In genomic region chr3:70000563-70001081, GRCh38 we compare ENCODE assay signal across 19 cellular contexts. TPM values are rescaled to one million over a fixed set of nuclear protein-coding genes. Genes with fewer than 3 reads are reported as not detected.
DNase-seq lines count a peak whose midpoint lies in the region; ATAC-seq and TF ChIP-seq lines count a peak whose summit lies in the region.
"Had no signal": no experiment of that assay in that cellular context is flagged by ENCODE, and none has a peak within 500 bp of the region (broad histone marks: within the 10 kb centered on the region; RNA-seq: fewer than 3 reads in every experiment).

No MANE protein-coding gene starts in this region.

- H3K27me3 Mint-ChIP-seq in activated naive CD4-positive, alpha-beta T cell treated with anti-CD3 and anti-CD28 coated beads, Interleukin-2, amount 10 ng/mL, durations not matched to agents 7 days and 5 days, result no peaks in the 10 kb centered on the region
- H3K27me3 Mint-ChIP-seq in mesothelial cell of epicardium (ENCODE audit: low read depth), result no peaks in the 10 kb centered on the region

- ATAC-seq in sciatic nerve (peak; percentile 88), GM18868 (IDR thresholded peaks at IDR 0.05; ENCODE audit: unreplicated experiment) (no peak), HG02981 (IDR thresholded peaks at IDR 0.05; ENCODE audit: unreplicated experiment) (no peak)
- ATAC-seq: CD8-positive, alpha-beta T cell; gastroesophageal sphincter; left colon; natural killer cell had no signal

- CTCF ChIA-PET in activated naive CD4-positive, alpha-beta T cell treated with anti-CD3 and anti-CD28 coated beads, Interleukin-2, amount 10 ng/mL, durations not matched to agents 7 days and 5 days (lab: Charles Lee), result no interaction called here

- DNase-seq in NCI-H1930 (lab: John Stamatoyannopoulos, UW) (peak; percentile 61 to 74), SK-N-DZ (ENCODE audit: low spot score) (peak; percentile 22), head of caudate nucleus (peak; percentile 42 to 91 (median 78)), sciatic nerve (ENCODE audit: low spot score) (no peak), mesothelial cell of epicardium (ENCODE audit: low spot score in 2 of 2, unreplicated experiment in 2 of 2) (no peak)
- no peak for DNase-seq in activated naive CD4-positive, alpha-beta T cell treated with anti-CD3 and anti-CD28 coated beads, Interleukin-2, amount 10 ng/mL, durations not matched to agents 7 days and 5 days
- DNase-seq: activated CD4-positive, alpha-beta T cell treated with anti-CD3 and anti-CD28 coated beads for 1 hour; CD8-positive, alpha-beta T cell; GF-D8; left colon; natural killer cell; NCI-H1105 treated with DMSO at 0.1 percent for 48 hours; T-helper 1 cell had no signal

- H3K27ac Mint-ChIP-seq in activated naive CD4-positive, alpha-beta T cell treated with anti-CD3 and anti-CD28 coated beads, Interleukin-2, amount 10 ng/mL, durations not matched to agents 7 days and 5 days, result no peak overlapping the region
- H3K27ac Mint-ChIP-seq in mesothelial cell of epicardium, result no peak overlapping the region
- H3K27ac Mint-ChIP-seq: CD8-positive, alpha-beta T cell; natural killer cell had no signal

- no peaks in the 10 kb centered on the region for H3K9me3 Mint-ChIP-seq in activated naive CD4-positive, alpha-beta T cell treated with anti-CD3 and anti-CD28 coated beads, Interleukin-2, amount 10 ng/mL, durations not matched to agents 7 days and 5 days
- H3K9me3 Mint-ChIP-seq in mesothelial cell of epicardium, result peaks cover 3% of the 10 kb centered on the region

- H3K36me3 Mint-ChIP-seq in activated naive CD4-positive, alpha-beta T cell treated with anti-CD3 and anti-CD28 coated beads, Interleukin-2, amount 10 ng/mL, durations not matched to agents 7 days and 5 days, result no peaks in the 10 kb centered on the region
- H3K36me3 Mint-ChIP-seq in mesothelial cell of epicardium, result no peaks in the 10 kb centered on the region
- H3K36me3 Mint-ChIP-seq: CD8-positive, alpha-beta T cell; natural killer cell had no signal

- TF ChIP-seq CTCF in mesothelial cell of epicardium (IDR thresholded peaks at IDR 0.05; ENCODE audit: unreplicated experiment), result no peak

- no peak overlapping the region for H3K4me3 Mint-ChIP-seq in activated naive CD4-positive, alpha-beta T cell treated with anti-CD3 and anti-CD28 coated beads, Interleukin-2, amount 10 ng/mL, durations not matched to agents 7 days and 5 days
- H3K4me3 Mint-ChIP-seq in mesothelial cell of epicardium, result no peak overlapping the region
- H3K4me3 Mint-ChIP-seq: CD8-positive, alpha-beta T cell; natural killer cell had no signal

- H3K4me1 Mint-ChIP-seq in activated naive CD4-positive, alpha-beta T cell treated with anti-CD3 and anti-CD28 coated beads, Interleukin-2, amount 10 ng/mL, durations not matched to agents 7 days and 5 days, result no peaks in the 10 kb centered on the region
- H3K4me1 Mint-ChIP-seq in mesothelial cell of epicardium, result peaks cover 35% of the 10 kb centered on the region
- H3K4me1 Mint-ChIP-seq: natural killer cell had no signal

- intact Hi-C loops in head of caudate nucleus (cut with DNase I) (no loop called here), sciatic nerve (cut with DNase I) (no loop called here)

RNA-seq across cellular contexts. Expression of gene SAMMSON, which starts 1.1 kb away (rescaled TPM):
- polyA plus RNA-seq in SK-N-DZ (2014; cell fraction: cytosol; rRNA removed), result 0.59 and 1.1 TPM in 2 replicates
- polyA plus RNA-seq in SK-N-DZ (2014; cell fraction: nucleus; rRNA removed), result 0.58 and 1.0 TPM in 2 replicates
- total RNA-seq in sciatic nerve, result 3.4 TPM
- total RNA-seq in mesothelial cell of epicardium, result not detected in 3 replicates
- total RNA-seq: CD8-positive, alpha-beta T cell; dermis microvascular lymphatic vessel endothelial cell; HT-29; left colon; natural killer cell had no signal
- polyA plus RNA-seq: adipose tissue had no signal

Comparison
In these comparisons a context has a peak if more than half of its experiments do, and no peak if none do; other contexts are left out.
1. DNase-seq: peak in NCI-H1930 (2 of 2), SK-N-DZ (single experiment) and head of caudate nucleus (42 of 42); none in sciatic nerve (single experiment), activated naive CD4-positive, alpha-beta T cell treated with anti-CD3 and anti-CD28 coated beads, Interleukin-2, amount 10 ng/mL, durations not matched to agents 7 days and 5 days (single experiment) and mesothelial cell of epicardium (0 of 2).